Comparison of ENCODE assay signal across 17 cellular contexts in the genomic region with DNA sequence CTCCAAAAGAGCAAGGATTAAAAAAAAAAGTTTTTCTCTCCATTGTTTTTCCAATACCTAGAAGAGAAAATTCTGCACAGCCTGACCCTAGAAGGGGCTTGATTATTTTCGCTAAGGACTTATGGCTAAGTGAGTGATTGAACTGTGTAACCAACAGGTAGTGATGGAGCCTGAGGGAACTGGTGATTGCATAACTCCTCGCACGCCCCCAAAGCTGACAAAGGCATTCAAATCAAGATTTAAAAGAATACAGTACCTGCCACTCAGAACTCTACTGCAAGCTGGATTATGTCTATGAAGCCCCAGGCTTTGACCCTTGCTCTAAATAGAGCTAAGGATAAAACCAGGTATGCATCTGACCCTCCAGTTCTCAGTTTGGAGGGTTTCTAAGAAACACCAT. TPM values are rescaled to one million over a fixed set of nuclear protein-coding genes. Genes with fewer than 3 reads are reported as not detected.
A peak's percentile ranks its signal among the peaks of the same experiment; 100 is the strongest.
DNase-seq lines count a peak whose midpoint lies in the region; ATAC-seq and TF ChIP-seq lines count a peak whose summit lies in the region.
"Had no signal": no experiment of that assay in that cellular context is flagged by ENCODE, and none has a peak within 500 bp of the region (broad histone marks: within the 10 kb centered on the region; RNA-seq: fewer than 3 reads in every experiment).

No MANE protein-coding gene starts in this region.

- no peaks in the 10 kb centered on the region for H3K9me3 ChIP-seq in DND-41 (ENCODE audit: insufficient read depth, low read length, severe bottlenecking)
- H3K9me3 ChIP-seq: Caco-2 had no signal

- no peak overlapping the region for H3K4me3 ChIP-seq in DND-41 (ENCODE audit: low read depth in 1 of 2, low read length in 2 of 2)
- no peak overlapping the region for H3K4me3 ChIP-seq in NB4 (ENCODE audit: low read depth, low read length)
- H3K4me3 ChIP-seq: GM12878, GM23248 had no signal

- H3K9me3 Mint-ChIP-seq in mesothelial cell of epicardium, result peaks cover 10% of the 10 kb centered on the region
- H3K9me3 Mint-ChIP-seq: CD4-positive, alpha-beta memory T cell had no signal

- no peak for DNase-seq in DND-41
- DNase-seq in NB4 (ENCODE audit: low read depth), result peak; percentile 31
- DNase-seq in epithelial cell of prostate (ENCODE audit: low read depth, low spot score), result no peak
- DNase-seq in mesothelial cell of epicardium (ENCODE audit: low spot score in 2 of 2, unreplicated experiment in 2 of 2), result no peak
- no peak for DNase-seq in T1000 (lab: John Stamatoyannopoulos, UW)
- DNase-seq: C1 segment of cervical spinal cord; Caco-2; CD4-positive, alpha-beta memory T cell; DMS153; GDM1; GM23248; H7; HCEC 1CT had no signal

- no peak overlapping the region for H3K4me2 ChIP-seq in DND-41 (ENCODE audit: insufficient read depth, low read length)

- no peaks in the 10 kb centered on the region; the same call in 1 of the 2 replicates for H3K36me3 ChIP-seq in DND-41 (ENCODE audit: insufficient read depth, low read length)

- no peak overlapping the region for H3K9ac ChIP-seq in DND-41 (ENCODE audit: low read depth, low read length)
- H3K9ac ChIP-seq: GM23248 had no signal

- TF ChIP-seq CTCF in DND-41 (IDR thresholded peaks at IDR 0.05; ENCODE audit: borderline replicate concordance, extremely low read depth, low read length, poor library complexity, severe bottlenecking) (no peak), NB4 (IDR thresholded peaks at IDR 0.05; ENCODE audit: low read depth, low read length) (no peak), mesothelial cell of epicardium (IDR thresholded peaks at IDR 0.05; ENCODE audit: unreplicated experiment) (no peak)

- H3K4me3 Mint-ChIP-seq in mesothelial cell of epicardium, result no peak overlapping the region
- H3K4me3 Mint-ChIP-seq: CD4-positive, alpha-beta memory T cell had no signal

- peaks cover 9% of the 10 kb centered on the region for H3K4me1 Mint-ChIP-seq in mesothelial cell of epicardium

- H3K27me3 Mint-ChIP-seq in mesothelial cell of epicardium (ENCODE audit: low read depth), result no peaks in the 10 kb centered on the region
- H3K27me3 Mint-ChIP-seq: CD4-positive, alpha-beta memory T cell had no signal

- H3K79me2 ChIP-seq in DND-41 (ENCODE audit: insufficient read depth, low read length), result no peaks in the 10 kb centered on the region

- peak overlapping the region; percentile 29 for H3K27ac Mint-ChIP-seq in mesothelial cell of epicardium
- H3K27ac Mint-ChIP-seq: CD4-positive, alpha-beta memory T cell had no signal

- peaks cover 49% of the 10 kb centered on the region for H3K4me1 ChIP-seq in DND-41 (ENCODE audit: insufficient read depth, low read length)
- H3K4me1 ChIP-seq: Caco-2 had no signal

- no peak overlapping the region for H2AFZ ChIP-seq in DND-41 (ENCODE audit: low read depth, low read length)
- H2AFZ ChIP-seq: GM23248 had no signal

- ATAC-seq in DND-41 (ENCODE audit: insufficient read depth, low read depth), result no peak
- ATAC-seq in activated CD4-positive, CD25-positive, alpha-beta regulatory T cell treated with anti-CD3 and anti-CD28 coated beads, Interleukin-2, amount 50 U/mL, for 24 hours, result no peak
- ATAC-seq in HG02642 (IDR thresholded peaks at IDR 0.05; ENCODE audit: poor library complexity, unreplicated experiment), result no peak
- no peak for ATAC-seq in HG03469 (IDR thresholded peaks at IDR 0.05; ENCODE audit: unreplicated experiment)
- ATAC-seq: GM12878 had no signal

- no peaks in the 10 kb centered on the region for H4K20me1 ChIP-seq in DND-41 (ENCODE audit: insufficient read depth, low read length)

- H3K27me3 ChIP-seq in DND-41 (ENCODE audit: insufficient read depth, low read length, poor library complexity), result no peaks in the 10 kb centered on the region

- peaks cover 6% of the 10 kb centered on the region for H3K36me3 Mint-ChIP-seq in mesothelial cell of epicardium
- H3K36me3 Mint-ChIP-seq: CD4-positive, alpha-beta memory T cell had no signal

- H3K27ac ChIP-seq in DND-41 (ENCODE audit: low read length) (peak overlapping the region; percentile 73), epithelial cell of prostate (peak overlapping the region; percentile 86)
- H3K27ac ChIP-seq: GM23248 had no signal

- TF ChIP-seq POLR2A in NB4 (IDR thresholded peaks at IDR 0.05; ENCODE audit: extremely low read depth, insufficient read length), result no peak

RNA-seq across cellular contexts. Expression of gene FGGY, which starts 34.8 kb away (rescaled TPM):
- total RNA-seq in mesothelial cell of epicardium, result 21.8 to 26.8 TPM (median 26.8 TPM) in 3 replicates
